In the genomic region with DNA sequence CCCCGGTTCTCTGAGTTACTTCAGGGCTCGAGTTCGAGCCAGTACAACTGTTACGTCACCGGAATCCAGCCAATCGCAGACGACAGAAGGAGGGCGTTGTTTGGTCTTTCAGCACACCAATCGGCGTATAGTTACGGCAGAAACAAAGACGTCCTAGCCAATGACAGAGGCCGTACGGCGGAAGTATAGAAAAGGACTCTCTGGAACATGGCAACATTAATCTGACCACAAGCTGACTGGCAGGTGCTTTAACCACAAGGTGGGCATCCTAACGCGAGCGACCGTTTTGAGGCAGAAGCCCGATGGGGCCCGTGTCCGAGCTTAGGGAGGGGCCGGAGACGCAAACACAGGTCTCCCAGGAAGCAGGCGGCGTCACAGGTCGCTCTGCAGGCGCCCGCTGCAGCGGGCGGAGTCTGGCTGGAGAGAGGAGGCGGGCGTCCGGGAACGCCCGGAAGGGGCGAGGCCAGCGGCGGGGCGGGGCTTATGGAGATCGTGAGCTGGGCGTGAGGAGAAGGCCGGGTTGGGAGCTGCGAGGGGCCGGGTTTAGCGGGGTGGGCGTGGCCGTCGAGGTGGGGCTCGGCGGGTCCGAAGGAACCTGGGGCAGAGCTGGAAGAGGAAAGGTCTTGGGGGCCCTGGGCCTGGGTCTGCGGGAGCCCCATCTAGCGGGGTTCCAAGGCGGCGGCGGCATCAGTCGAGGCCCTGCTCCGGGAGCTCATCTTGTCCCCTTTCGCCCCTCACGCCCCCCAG, we compare ENCODE assay signal across 8 cellular contexts. TPM values are rescaled to one million over a fixed set of nuclear protein-coding genes. Genes with fewer than 3 reads are reported as not detected.
DNase-seq lines count a peak whose midpoint lies in the region; ATAC-seq and TF ChIP-seq lines count a peak whose summit lies in the region.

A gene with protein sequence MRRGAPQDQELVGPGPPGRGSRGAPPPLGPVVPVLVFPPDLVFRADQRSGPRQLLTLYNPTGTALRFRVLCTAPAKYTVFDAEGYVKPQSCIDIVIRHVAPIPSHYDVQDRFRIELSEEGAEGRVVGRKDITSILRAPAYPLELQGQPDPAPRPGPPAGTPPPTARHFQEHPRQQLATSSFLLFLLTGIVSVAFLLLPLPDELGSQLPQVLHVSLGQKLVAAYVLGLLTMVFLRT (plus strand): TSS at position 558 of the 747 bp plus-strand sequence. CDS start 252 bp downstream, outside the sequence.

- intact Hi-C loops in left cardiac atrium (cut with DNase I) (loop anchor here in 1 of 2 donors (5.0 kb wide), 1 partner anchor 65 kb away; no protein-coding TSS in a partner anchor), posterior vena cava (cut with DNase I) (no loop called here)

- peak within 1 kb of the TSS; percentile 97 for H3K27ac Mint-ChIP-seq in T-helper 17 cell

- H3K4me1 Mint-ChIP-seq in T-helper 17 cell: peaks cover 22% of the 10 kb centered on the region

- peak; percentile 90 for ATAC-seq in HG02885 (IDR thresholded peaks at IDR 0.05; ENCODE audit: poor library complexity, unreplicated experiment)
- ATAC-seq in T-helper 17 cell: peak; percentile 91
- peak; percentile 98 to 99 for ATAC-seq in left cardiac atrium

- DNase-seq in NCI-H1694 treated with DMSO at 0.1 percent for 48 hours (lab: John Stamatoyannopoulos, UW) (peak; percentile 99), T-helper 17 cell (peak; percentile 95 to 98 (median 97)), amygdala (lab: John Stamatoyannopoulos, UW) (peak; percentile 74 to 100 (median 99)), left cardiac atrium (peak; percentile 98), posterior vena cava (ENCODE audit: low spot score) (peak; percentile 99), ureter (ENCODE audit: low spot score) (peak; percentile 99)

- peak within 1 kb of the TSS; percentile 97 for H3K4me3 Mint-ChIP-seq in T-helper 17 cell

- no peaks in the 10 kb centered on the region for H3K9me3 ChIP-seq in T-helper 17 cell (ENCODE audit: control insufficient read depth, low read length, poor library complexity, severe bottlenecking)

- peak; percentile 83 for TF ChIP-seq POLR2A in GM15510 (IDR thresholded peaks at IDR 0.05; ENCODE audit: borderline replicate concordance, extremely low read depth, insufficient read length)

- no peaks in the 10 kb centered on the region for H3K27me3 Mint-ChIP-seq in T-helper 17 cell

- H3K36me3 Mint-ChIP-seq in T-helper 17 cell (ENCODE audit: low read depth): peaks cover 3% of the 10 kb centered on the region

RNA-seq across cellular contexts. Expression of the gene that starts here (rescaled TPM):
- total RNA-seq in T-helper 17 cell: 10 to 100 TPM; 16.4 to 16.5 TPM
- total RNA-seq in left cardiac atrium: 10 to 100 TPM; 11.0 to 13.3 TPM
- 10 to 100 TPM; 10.8 to 16.3 TPM for total RNA-seq in posterior vena cava
- total RNA-seq in ureter: 18.0 TPM

Comparison
In these comparisons a context has a peak if more than half of its experiments do, and no peak if none do; other contexts are left out.
1. Peak in every context shown above with its lines: DNase-seq and ATAC-seq.